In genomic region chr17:9529033-9529748, GRCh38 we compare ENCODE assay signal across 8 cellular contexts. TPM values are rescaled to one million over a fixed set of nuclear protein-coding genes. Genes with fewer than 3 reads are reported as not detected.
DNase-seq lines count a peak whose midpoint lies in the region; ATAC-seq and TF ChIP-seq lines count a peak whose summit lies in the region.

No MANE protein-coding gene starts in this region.

- no peak overlapping the region for H3K4me2 ChIP-seq in GM23338

- no peaks in the 10 kb centered on the region for H3K9me3 Mint-ChIP-seq in GM23338

- no peaks in the 10 kb centered on the region for H3K4me1 ChIP-seq in GM23338 (ENCODE audit: insufficient read depth)

- TF ChIP-seq CTCF in GM23338 (conservative IDR thresholded peaks at IDR 0.05; ENCODE audit: low read depth in 2 of 2) = peak; percentile 69 to 77
- peak; percentile 73 for TF ChIP-seq CTCF in VCaP (conservative IDR thresholded peaks at IDR 0.05)

- H3K4me3 Mint-ChIP-seq in GM23338 = no peak overlapping the region

- no peak overlapping the region for H3K27ac ChIP-seq in GM23338 (ENCODE audit: low read depth)
- no peak overlapping the region for H3K27ac ChIP-seq in VCaP

- peak; percentile 69 for ATAC-seq in GM23338
- ATAC-seq in left colon = peak; percentile 50

- no peaks in the 10 kb centered on the region for H3K36me3 ChIP-seq in GM23338 (ENCODE audit: insufficient read depth)

- no peaks in the 10 kb centered on the region for H3K27me3 ChIP-seq in GM23338 (ENCODE audit: insufficient read depth)

- peak; percentile 52 for DNase-seq in Ammon's horn (ENCODE audit: low spot score)
- peak; percentile 46 for DNase-seq in GM23338 (ENCODE audit: low spot score)
- no peak for DNase-seq in left colon
- no peak for DNase-seq in activated CD4-positive, alpha-beta T cell treated with anti-CD3 and anti-CD28 coated beads for 4 hours
- DNase-seq in SK-N-DZ (ENCODE audit: low spot score) = no peak
- no peak for DNase-seq in cerebellum (ENCODE audit: low spot score)
- DNase-seq in stimulated activated CD4-positive, alpha-beta T cell treated with anti-CD3 and anti-CD28 coated beads, Interleukin-15, amount 100 ng/mL, for 24 hours = no peak

- H3K79me2 ChIP-seq in GM23338 (replicated peaks; ENCODE audit: insufficient read depth) = no peaks in the 10 kb centered on the region

- H3K4me3 ChIP-seq in GM23338 = no peak overlapping the region

- no peaks in the 10 kb centered on the region for H3K27me3 Mint-ChIP-seq in GM23338 (ENCODE audit: insufficient read depth, low read depth, poor library complexity)

- H4K20me1 ChIP-seq in GM23338 (replicated peaks; ENCODE audit: insufficient read depth) = no peaks in the 10 kb centered on the region

- no peak overlapping the region for H2AFZ ChIP-seq in GM23338

- H3K36me3 Mint-ChIP-seq in GM23338 (ENCODE audit: low read depth) = peaks cover 4% of the 10 kb centered on the region; the same call in 1 of the 3 replicates

- H3F3A ChIP-seq in GM23338 (replicated peaks; ENCODE audit: low read depth) = no peaks in the 10 kb centered on the region

- intact Hi-C loops in left colon (cut with DNase I, micrococcal nuclease) = no loop called here

- peaks cover 5% of the 10 kb centered on the region; the same call in 1 of the 3 replicates for H3K4me1 Mint-ChIP-seq in GM23338

- no peak overlapping the region for H3K27ac Mint-ChIP-seq in GM23338

- no peaks in the 10 kb centered on the region for H3K9me2 ChIP-seq in GM23338 (ENCODE audit: insufficient read depth)

TF ChIP-seq in GM23338, 12 proteins besides CTCF, POLR2A, EP300 and RAD21 (continues in another document):
- TF ChIP-seq REST (IDR thresholded peaks at IDR 0.05; ENCODE audit: unreplicated experiment) (no peak), JUNB (IDR thresholded peaks at IDR 0.05; ENCODE audit: unreplicated experiment) (no peak), STAT1 (IDR thresholded peaks at IDR 0.05; ENCODE audit: unreplicated experiment) (no peak), ZNF114 (CRISPR knock-in tag; IDR thresholded peaks at IDR 0.05) (no peak), EZH2 (IDR thresholded peaks at IDR 0.05; ENCODE audit: low read depth, unreplicated experiment) (no peak), ZNF331 (CRISPR knock-in tag; IDR thresholded peaks at IDR 0.05; ENCODE audit: low read depth) (no peak), EZH2phosphoT487 (IDR thresholded peaks at IDR 0.05; ENCODE audit: unreplicated experiment) (no peak), CREB1 (CRISPR knock-in tag; IDR thresholded peaks at IDR 0.05; ENCODE audit: low read depth) (no peak), ZNF462 (CRISPR knock-in tag; IDR thresholded peaks at IDR 0.05) (no peak), NANOG (IDR thresholded peaks at IDR 0.05; ENCODE audit: borderline replicate concordance) (no peak), POLR2AphosphoS5 (IDR thresholded peaks at IDR 0.05; ENCODE audit: low read depth) (no peak)

RNA-seq across cellular contexts. Expression of gene STX8, which starts 46.4 kb away (rescaled TPM):
- 59.4 and 64.3 TPM in 2 replicates for total RNA-seq in GM23338 (2014; rRNA removed; shearing (Covaris generic))
- polyA plus RNA-seq in GM23338 (2016; fragmentation: Nextera tagmentation; extraction: Ambion mirVana) = 80.2 and 82.3 TPM in 2 replicates
- 10 to 100 TPM; 43.1 to 45.3 TPM for total RNA-seq in left colon
- polyA plus RNA-seq in SK-N-DZ (2014; cell fraction: cytosol; rRNA removed) = 50.9 and 65.2 TPM in 2 replicates
- 19.6 and 21.5 TPM in 2 replicates for polyA plus RNA-seq in SK-N-DZ (2014; cell fraction: nucleus; rRNA removed)
- 48.3 TPM for total RNA-seq in cerebellum

RNA-seq across cellular contexts. Expression of gene CFAP52, which starts 47.3 kb away (rescaled TPM):
- not detected in 2 replicates for total RNA-seq in GM23338 (2014; rRNA removed; shearing (Covaris generic))
- 0.54 TPM in 1 of 2 replicates, not detected in the other for polyA plus RNA-seq in GM23338 (2016; fragmentation: Nextera tagmentation; extraction: Ambion mirVana)
- total RNA-seq in left colon = not detected
- not detected in 2 replicates for polyA plus RNA-seq in SK-N-DZ (2014; cell fraction: cytosol; rRNA removed)
- not detected in 2 replicates for polyA plus RNA-seq in SK-N-DZ (2014; cell fraction: nucleus; rRNA removed)
- 4.4 TPM for total RNA-seq in cerebellum

Comparison
In these comparisons a context has a peak if more than half of its experiments do, and no peak if none do; other contexts are left out.
1. DNase-seq: peak in Ammon's horn (single experiment) and GM23338 (single experiment); none in left colon (0 of 2), activated CD4-positive, alpha-beta T cell treated with anti-CD3 and anti-CD28 coated beads for 4 hours (0 of 2), SK-N-DZ (single experiment), cerebellum (single experiment) and stimulated activated CD4-positive, alpha-beta T cell treated with anti-CD3 and anti-CD28 coated beads, Interleukin-15, amount 100 ng/mL, for 24 hours (single experiment).